9 cellular contexts compared by ENCODE assay signal in genomic region chrX:11341274-11342256, GRCh38. TPM values are rescaled to one million over a fixed set of nuclear protein-coding genes. Genes with fewer than 3 reads are reported as not detected.
DNase-seq lines count a peak whose midpoint lies in the region; ATAC-seq and TF ChIP-seq lines count a peak whose summit lies in the region.
"Had no signal": no experiment of that assay in that cellular context is flagged by ENCODE, and none has a peak within 500 bp of the region (broad histone marks: within the 10 kb centered on the region; RNA-seq: fewer than 3 reads in every experiment).

No MANE protein-coding gene starts in this region.

- H3K4me3 Mint-ChIP-seq in stimulated activated naive CD8-positive, alpha-beta T cell treated with anti-CD3 and anti-CD28 coated beads, Interleukin-15, amount 100 ng/mL, for 72 hours, result no peak overlapping the region
- H3K4me3 Mint-ChIP-seq in stimulated activated naive B cell treated with anti-CD40 and anti-IgM and Interleukin-4, amounts not matched to agents 10 μg/mL and 1 μg/mL and 100 μg/mL, for 72 hours, result no peak overlapping the region
- H3K4me3 Mint-ChIP-seq: central memory CD8-positive, alpha-beta T cell had no signal

- 38 to 62% (median 48%) methylated on average over 11 of the region's 11 CpGs for WGBS in heart left ventricle, 4 donors

- peaks cover 0 to 6% (median 0%) of the 10 kb centered on the region in 12 donors for H3K4me1 ChIP-seq in heart left ventricle

- no peak for TF ChIP-seq CTCF in heart left ventricle (IDR thresholded peaks at IDR 0.05)

- H3K27me3 Mint-ChIP-seq in stimulated activated naive CD8-positive, alpha-beta T cell treated with anti-CD3 and anti-CD28 coated beads, Interleukin-15, amount 100 ng/mL, for 72 hours, result no peaks in the 10 kb centered on the region
- no peaks in the 10 kb centered on the region for H3K27me3 Mint-ChIP-seq in stimulated activated naive B cell treated with anti-CD40 and anti-IgM and Interleukin-4, amounts not matched to agents 10 μg/mL and 1 μg/mL and 100 μg/mL, for 72 hours
- H3K27me3 Mint-ChIP-seq: central memory CD8-positive, alpha-beta T cell had no signal

- no peaks in the 10 kb centered on the region for H3K36me3 Mint-ChIP-seq in stimulated activated naive B cell treated with anti-CD40 and anti-IgM and Interleukin-4, amounts not matched to agents 10 μg/mL and 1 μg/mL and 100 μg/mL, for 72 hours

- no peaks in the 10 kb centered on the region for H3K4me1 Mint-ChIP-seq in stimulated activated naive CD8-positive, alpha-beta T cell treated with anti-CD3 and anti-CD28 coated beads, Interleukin-15, amount 100 ng/mL, for 72 hours
- H3K4me1 Mint-ChIP-seq in stimulated activated naive B cell treated with anti-CD40 and anti-IgM and Interleukin-4, amounts not matched to agents 10 μg/mL and 1 μg/mL and 100 μg/mL, for 72 hours, result peaks cover 11 to 30% of the 10 kb centered on the region in 2 donors
- H3K4me1 Mint-ChIP-seq: central memory CD8-positive, alpha-beta T cell had no signal

- H3K27me3 ChIP-seq in heart left ventricle, result no peaks in the 10 kb centered on the region

- H3K36me3 ChIP-seq in heart left ventricle, result no peaks in the 10 kb centered on the region

- ATAC-seq in stimulated activated naive CD8-positive, alpha-beta T cell treated with anti-CD3 and anti-CD28 coated beads, Interleukin-15, Interleukin-2, amounts not matched to agents 100 U/mL and 50 U/mL, for 24 hours, result no peak
- no peak for ATAC-seq in stimulated activated naive CD8-positive, alpha-beta T cell treated with anti-CD3 and anti-CD28 coated beads, Interleukin-15, amount 100 ng/mL, for 72 hours
- ATAC-seq in HG03103 (IDR thresholded peaks at IDR 0.05; ENCODE audit: low read depth, unreplicated experiment) (peak; percentile 75), heart left ventricle (peak in 3 of 4 donors; percentile 85 to 93 (median 88))
- ATAC-seq in stimulated activated naive B cell treated with anti-CD40 and anti-IgM and Interleukin-4, amounts not matched to agents 10 μg/mL and 1 μg/mL and 100 μg/mL, for 72 hours (replicated peaks), result peak; percentile 82 to 89

- intact Hi-C loops in heart left ventricle (cut with DNase I), result no loop called here

- H3K4me3 ChIP-seq in heart left ventricle, result no peak overlapping the region

- no peak overlapping the region for H3K27ac Mint-ChIP-seq in stimulated activated naive CD8-positive, alpha-beta T cell treated with anti-CD3 and anti-CD28 coated beads, Interleukin-15, amount 100 ng/mL, for 72 hours
- H3K27ac Mint-ChIP-seq in stimulated activated naive B cell treated with anti-CD40 and anti-IgM and Interleukin-4, amounts not matched to agents 10 μg/mL and 1 μg/mL and 100 μg/mL, for 72 hours, result peak overlapping the region; percentile 14

- no peaks in the 10 kb centered on the region for H3K9me3 Mint-ChIP-seq in stimulated activated naive CD8-positive, alpha-beta T cell treated with anti-CD3 and anti-CD28 coated beads, Interleukin-15, amount 100 ng/mL, for 72 hours
- peaks cover 0 to 3% of the 10 kb centered on the region in 2 donors for H3K9me3 Mint-ChIP-seq in stimulated activated naive B cell treated with anti-CD40 and anti-IgM and Interleukin-4, amounts not matched to agents 10 μg/mL and 1 μg/mL and 100 μg/mL, for 72 hours
- H3K9me3 Mint-ChIP-seq: central memory CD8-positive, alpha-beta T cell had no signal

- H3K9me3 ChIP-seq in heart left ventricle, result no peaks in the 10 kb centered on the region

- peak overlapping the region in 5 of 12 donors; percentile 12 to 73 (median 49) for H3K27ac ChIP-seq in heart left ventricle

- DNase-seq in stimulated activated naive CD8-positive, alpha-beta T cell treated with anti-CD3 and anti-CD28 coated beads, Interleukin-15, Interleukin-2, amounts not matched to agents 100 U/mL and 50 U/mL, for 24 hours, result peak; percentile 6
- DNase-seq in stimulated activated naive CD8-positive, alpha-beta T cell treated with anti-CD3 and anti-CD28 coated beads, Interleukin-15, amount 100 ng/mL, for 72 hours, result no peak
- peak; percentile 46 for DNase-seq in SKM-1 (lab: John Stamatoyannopoulos, UW; ENCODE audit: unreplicated experiment)
- peak; percentile 27 to 75 (median 58) for DNase-seq in heart left ventricle
- DNase-seq in stimulated activated naive B cell treated with anti-CD40 and anti-IgM and Interleukin-4, amounts not matched to agents 10 μg/mL and 1 μg/mL and 100 μg/mL, for 72 hours, result peak; percentile 23
- DNase-seq in activated CD4-positive, CD25-positive, alpha-beta regulatory T cell treated with anti-CD3 and anti-CD28 coated beads, Interleukin-2, amount 50 U/mL, for 72 hours, result no peak
- DNase-seq in putamen (ENCODE audit: low spot score), result no peak

- TF ChIP-seq POLR2A in heart left ventricle (IDR thresholded peaks at IDR 0.05), result no peak

RNA-seq across cellular contexts. Expression of gene AMELX, which starts 48.4 kb away (rescaled TPM):
- total RNA-seq in heart left ventricle, result not detected
- polyA plus RNA-seq in heart left ventricle, result not detected

Comparison
In these comparisons a context has a peak if more than half of its experiments do, and no peak if none do; other contexts are left out.
1. DNase-seq: peak in stimulated activated naive CD8-positive, alpha-beta T cell treated with anti-CD3 and anti-CD28 coated beads, Interleukin-15, Interleukin-2, amounts not matched to agents 100 U/mL and 50 U/mL, for 24 hours (single experiment), SKM-1 (single experiment), heart left ventricle (5 of 5) and stimulated activated naive B cell treated with anti-CD40 and anti-IgM and Interleukin-4, amounts not matched to agents 10 μg/mL and 1 μg/mL and 100 μg/mL, for 72 hours (single experiment); none in stimulated activated naive CD8-positive, alpha-beta T cell treated with anti-CD3 and anti-CD28 coated beads, Interleukin-15, amount 100 ng/mL, for 72 hours (0 of 2), activated CD4-positive, CD25-positive, alpha-beta regulatory T cell treated with anti-CD3 and anti-CD28 coated beads, Interleukin-2, amount 50 U/mL, for 72 hours (single experiment) and putamen (single experiment).
2. ATAC-seq: peak in HG03103 (single experiment), heart left ventricle (3 of 4) and stimulated activated naive B cell treated with anti-CD40 and anti-IgM and Interleukin-4, amounts not matched to agents 10 μg/mL and 1 μg/mL and 100 μg/mL, for 72 hours (2 of 2); none in stimulated activated naive CD8-positive, alpha-beta T cell treated with anti-CD3 and anti-CD28 coated beads, Interleukin-15, Interleukin-2, amounts not matched to agents 100 U/mL and 50 U/mL, for 24 hours (single experiment) and stimulated activated naive CD8-positive, alpha-beta T cell treated with anti-CD3 and anti-CD28 coated beads, Interleukin-15, amount 100 ng/mL, for 72 hours (single experiment).